Comparison of ENCODE assay signal across 9 cellular contexts in the genomic region with DNA sequence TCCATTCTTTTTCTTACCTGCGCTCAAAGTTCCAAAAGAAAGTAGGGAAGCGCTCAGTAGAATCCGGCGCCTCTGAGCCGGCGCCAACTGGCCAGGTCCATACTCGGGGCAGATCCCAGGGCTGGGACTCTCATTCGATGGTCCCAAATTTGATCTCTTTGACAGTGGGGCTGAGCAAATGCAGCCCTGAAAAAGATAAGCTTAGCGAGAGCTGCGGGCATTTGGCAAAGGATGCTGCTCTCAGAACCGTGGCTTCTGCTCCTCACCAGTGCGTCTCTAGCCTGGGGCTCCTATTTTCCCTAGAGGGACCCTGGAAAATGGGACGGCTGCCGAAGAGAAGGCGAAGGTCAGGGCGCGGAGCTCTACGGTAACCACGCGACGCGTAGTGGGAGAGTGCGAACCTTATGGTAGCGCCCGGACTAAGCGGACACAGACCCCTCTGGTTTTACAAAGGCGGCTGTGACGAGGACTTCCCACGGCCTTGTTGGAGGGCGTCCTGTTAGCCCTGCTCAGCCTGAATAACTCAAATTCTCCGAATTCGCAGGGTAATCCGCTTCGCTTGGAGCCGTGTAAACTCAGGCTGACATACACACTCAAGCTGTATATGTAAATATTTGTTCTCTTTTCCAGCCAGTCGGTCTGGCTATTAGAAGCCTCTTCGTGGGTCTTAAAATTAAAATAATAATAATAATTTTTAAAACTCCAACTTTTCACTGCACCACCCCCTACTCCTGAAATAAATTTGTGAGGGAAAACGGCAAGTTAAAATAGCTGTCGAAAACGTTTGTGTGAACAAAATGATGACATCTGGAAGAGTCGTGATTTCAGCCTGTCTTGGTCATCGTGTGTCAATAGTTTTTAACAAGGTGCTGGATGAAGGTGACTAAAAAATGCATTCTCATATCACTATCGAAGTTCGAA. TPM values are rescaled to one million over a fixed set of nuclear protein-coding genes. Genes with fewer than 3 reads are reported as not detected.
DNase-seq lines count a peak whose midpoint lies in the region; ATAC-seq and TF ChIP-seq lines count a peak whose summit lies in the region.
"Had no signal": no experiment of that assay in that cellular context is flagged by ENCODE, and none has a peak within 500 bp of the region (broad histone marks: within the 10 kb centered on the region; RNA-seq: fewer than 3 reads in every experiment).

No MANE protein-coding gene starts in this region.

- H3K27me3 ChIP-seq in thoracic aorta (replicated peaks; ENCODE audit: insufficient read depth) (peaks cover 31% of the 10 kb centered on the region), uterus (peaks cover 0 to 83% of the 10 kb centered on the region in 2 donors)

- CTCF ChIA-PET in activated CD4-positive, alpha-beta T cell treated with anti-CD3 and anti-CD28 coated beads, Interleukin-2, amount 10 ng/mL, durations not matched to agents 7 days and 5 days (lab: Charles Lee) = no interaction called here

- peaks cover 32% of the 10 kb centered on the region for H3K4me1 Mint-ChIP-seq in activated CD4-positive, alpha-beta T cell treated with anti-CD3 and anti-CD28 coated beads, Interleukin-2, amount 10 ng/mL, durations not matched to agents 7 days and 5 days
- H3K4me1 Mint-ChIP-seq in brain = peaks cover 23% of the 10 kb centered on the region

- no peak for TF ChIP-seq POLR2A in uterus (IDR thresholded peaks at IDR 0.05)

- H3K36me3 Mint-ChIP-seq in activated CD4-positive, alpha-beta T cell treated with anti-CD3 and anti-CD28 coated beads, Interleukin-2, amount 10 ng/mL, durations not matched to agents 7 days and 5 days (ENCODE audit: low read depth) = peaks cover 8% of the 10 kb centered on the region
- no peaks in the 10 kb centered on the region for H3K36me3 Mint-ChIP-seq in brain

- ATAC-seq in thoracic aorta (ENCODE audit: insufficient number of reproducible peaks, low FRiP score, low read depth) (no peak), HG03520 (IDR thresholded peaks at IDR 0.05; ENCODE audit: unreplicated experiment) (no peak)

- H3K27ac Mint-ChIP-seq in activated CD4-positive, alpha-beta T cell treated with anti-CD3 and anti-CD28 coated beads, Interleukin-2, amount 10 ng/mL, durations not matched to agents 7 days and 5 days = peak overlapping the region; percentile 77
- no peak overlapping the region for H3K27ac Mint-ChIP-seq in brain

- no peak overlapping the region for H3K27ac ChIP-seq in thoracic aorta
- H3K27ac ChIP-seq in uterus = no peak overlapping the region

- H3K36me3 ChIP-seq in thoracic aorta = no peaks in the 10 kb centered on the region
- no peaks in the 10 kb centered on the region for H3K36me3 ChIP-seq in uterus
- H3K36me3 ChIP-seq: adrenal gland had no signal

- no peak for DNase-seq in activated CD4-positive, alpha-beta T cell treated with anti-CD3 and anti-CD28 coated beads, Interleukin-2, amount 10 ng/mL, durations not matched to agents 7 days and 5 days
- no peak for DNase-seq in activated CD4-positive, alpha-beta T cell treated with anti-CD3 and anti-CD28 coated beads for 1 hour
- DNase-seq in left kidney (ENCODE audit: low read depth, low spot score) = peak; percentile 41
- DNase-seq in thoracic aorta (ENCODE audit: low spot score) = no peak
- DNase-seq in G401 (ENCODE audit: low spot score) = no peak
- DNase-seq in uterus = no peak

- in situ Hi-C loops in G401 (cut with HindIII; ENCODE audit: low sequenced_read_pairs) = no loop called here

- H3K9me3 ChIP-seq in thoracic aorta (no peaks in the 10 kb centered on the region), uterus (no peaks in the 10 kb centered on the region)
- H3K9me3 ChIP-seq: adrenal gland had no signal

- intact Hi-C loops in uterus (cut with DNase I; ENCODE audit: low total_unique reads) = no loop called here

- POLR2A ChIA-PET in activated CD4-positive, alpha-beta T cell treated with anti-CD3 and anti-CD28 coated beads, Interleukin-2, amount 10 ng/mL, durations not matched to agents 7 days and 5 days (lab: Charles Lee) = no interaction called here

- peak overlapping the region; percentile 38 for H3K4me3 Mint-ChIP-seq in activated CD4-positive, alpha-beta T cell treated with anti-CD3 and anti-CD28 coated beads, Interleukin-2, amount 10 ng/mL, durations not matched to agents 7 days and 5 days
- peak overlapping the region; percentile 64 to 78 (median 74) for H3K4me3 Mint-ChIP-seq in brain

- peaks cover 88% of the 10 kb centered on the region for H3K27me3 Mint-ChIP-seq in activated CD4-positive, alpha-beta T cell treated with anti-CD3 and anti-CD28 coated beads, Interleukin-2, amount 10 ng/mL, durations not matched to agents 7 days and 5 days
- peaks cover 98% of the 10 kb centered on the region for H3K27me3 Mint-ChIP-seq in brain

- peaks cover 9% of the 10 kb centered on the region for H3K9me3 Mint-ChIP-seq in activated CD4-positive, alpha-beta T cell treated with anti-CD3 and anti-CD28 coated beads, Interleukin-2, amount 10 ng/mL, durations not matched to agents 7 days and 5 days
- H3K9me3 Mint-ChIP-seq in brain = peaks cover 0 to 11% (median 2%) of the 10 kb centered on the region in 5 experiments

- peak overlapping the region; percentile 64 for H3K4me3 ChIP-seq in thoracic aorta
- peak overlapping the region in 1 of 2 donors; percentile 9 for H3K4me3 ChIP-seq in uterus

- H3K4me1 ChIP-seq in thoracic aorta (ENCODE audit: control insufficient read depth in 1 of 2, low read depth in 2 of 2) (peaks cover 0 to 3% of the 10 kb centered on the region in 2 donors), uterus (peaks cover 0 to 8% of the 10 kb centered on the region in 2 donors)

- no peak for TF ChIP-seq CTCF in brain (conservative IDR thresholded peaks at IDR 0.05)
- no peak for TF ChIP-seq CTCF in thoracic aorta (IDR thresholded peaks at IDR 0.05)
- no peak for TF ChIP-seq CTCF in uterus (IDR thresholded peaks at IDR 0.05)

RNA-seq across cellular contexts. Expression of a gene that starts 0.9 kb away (rescaled TPM):
- total RNA-seq in activated CD4-positive, alpha-beta T cell treated with anti-CD3 and anti-CD28 coated beads, Interleukin-2, amount 10 ng/mL, durations not matched to agents 7 days and 5 days = under 1 TPM; 0.17 to 0.27 TPM
- 0.53 TPM for polyA plus RNA-seq in brain (ENCODE audit: insufficient read depth, low read depth, low replicate concordance)
- total RNA-seq in thoracic aorta (1 to 10 TPM in 1 of 2 donors, under 1 TPM in 1; 0.35 to 3.4 TPM), uterus (under 1 TPM in 1 of 4 donors, not detected in 3; 0.41 TPM)
- total RNA-seq in G401 (2014; rRNA removed; shearing (Covaris generic)) = not detected in 2 replicates
